In genomic region chr17:56593073-56593740, GRCh38 we compare ENCODE assay signal across 8 cellular contexts. TPM values are rescaled to one million over a fixed set of nuclear protein-coding genes. Genes with fewer than 3 reads are reported as not detected.
DNase-seq lines count a peak whose midpoint lies in the region; ATAC-seq and TF ChIP-seq lines count a peak whose summit lies in the region.

Gene NOG, plus strand, starts transcription at chr17:56593699. Its CDS starts 525 bp downstream, at chr17:56594224.

- H3K27me3 Mint-ChIP-seq in activated CD8-positive, alpha-beta T cell treated with anti-CD3 and anti-CD28 coated beads for 36 hours = peaks cover 20% of the 10 kb centered on the region

- CTCF ChIA-PET in activated CD8-positive, alpha-beta T cell treated with anti-CD3 and anti-CD28 coated beads for 36 hours (lab: Charles Lee) = interaction anchor here (0.6 to 8.1 kb wide), 26 partner anchors 9 to 859 kb away, joined by 3 to 106 read pairs (median 3); no protein-coding TSS in a partner anchor

- H3K36me3 ChIP-seq in mucosa of descending colon (ENCODE audit: low read depth) (no peaks in the 10 kb centered on the region), thoracic aorta (no peaks in the 10 kb centered on the region)

- H3K9me3 Mint-ChIP-seq in activated CD8-positive, alpha-beta T cell treated with anti-CD3 and anti-CD28 coated beads for 36 hours = no peaks in the 10 kb centered on the region

- peak; percentile 31 for ATAC-seq in activated CD8-positive, alpha-beta T cell treated with anti-CD3 and anti-CD28 coated beads for 36 hours
- peak; percentile 65 for ATAC-seq in mucosa of descending colon
- ATAC-seq in thoracic aorta (ENCODE audit: insufficient number of reproducible peaks, low FRiP score, low read depth) = no peak

- peak; percentile 9 for DNase-seq in DMS79 treated with DMSO at 0.1 percent for 48 hours (lab: John Stamatoyannopoulos, UW)
- DNase-seq in DMS79 (lab: John Stamatoyannopoulos, UW) = no peak
- DNase-seq in NCI-H226 = peak; percentile 44
- peak; percentile 63 for DNase-seq in activated CD8-positive, alpha-beta T cell treated with anti-CD3 and anti-CD28 coated beads for 36 hours
- no peak for DNase-seq in epithelial cell of prostate (ENCODE audit: low read depth, low spot score)
- peak in 2 of 3 donors; percentile 39 to 56 for DNase-seq in mucosa of descending colon
- DNase-seq in thoracic aorta (ENCODE audit: low spot score) = no peak
- no peak for DNase-seq in KBM-7

- H3K4me3 Mint-ChIP-seq in activated CD8-positive, alpha-beta T cell treated with anti-CD3 and anti-CD28 coated beads for 36 hours = peak within 1 kb of the TSS; percentile 82

- intact Hi-C loops in activated CD8-positive, alpha-beta T cell treated with anti-CD3 and anti-CD28 coated beads for 36 hours (cut with micrococcal nuclease) = loop anchor here (1.0 to 2.0 kb wide), 2 partner anchors 61 to 122 kb away; no protein-coding TSS in a partner anchor
- intact Hi-C loops in mucosa of descending colon (cut with DNase I, micrococcal nuclease) = loop anchor here in 1 of 2 donors (5.0 kb wide), 1 partner anchor 124 kb away; no protein-coding TSS in a partner anchor

- H3K4me3 ChIP-seq in mucosa of descending colon (no peak within 1 kb of the TSS), thoracic aorta (peak within 1 kb of the TSS; percentile 82)

- peak within 1 kb of the TSS; percentile 25 for H3K27ac Mint-ChIP-seq in activated CD8-positive, alpha-beta T cell treated with anti-CD3 and anti-CD28 coated beads for 36 hours

- H3K27ac ChIP-seq in epithelial cell of prostate (peak within 1 kb of the TSS; percentile 24), thoracic aorta (peak within 1 kb of the TSS; percentile 42 to 50)

- H3K36me3 Mint-ChIP-seq in activated CD8-positive, alpha-beta T cell treated with anti-CD3 and anti-CD28 coated beads for 36 hours (ENCODE audit: low read depth) = no peaks in the 10 kb centered on the region

- H3K9me3 ChIP-seq in mucosa of descending colon = no peaks in the 10 kb centered on the region
- no peaks in the 10 kb centered on the region for H3K9me3 ChIP-seq in thoracic aorta

- no peaks in the 10 kb centered on the region for H3K27me3 ChIP-seq in thoracic aorta (replicated peaks; ENCODE audit: insufficient read depth)

- in situ Hi-C loops in KBM-7 (cut with MboI; ENCODE audit: low pct_unique_long_range_greater_than_20kb, low sequenced_read_pairs) = no loop called here

- POLR2A ChIA-PET in activated CD8-positive, alpha-beta T cell treated with anti-CD3 and anti-CD28 coated beads for 36 hours (lab: Charles Lee) = interaction anchor here (0.6 to 2.3 kb wide), 5 partner anchors 9 to 242 kb away, joined by 3 to 9 read pairs (median 3); no protein-coding TSS in a partner anchor

- peaks cover 20% of the 10 kb centered on the region for H3K4me1 Mint-ChIP-seq in activated CD8-positive, alpha-beta T cell treated with anti-CD3 and anti-CD28 coated beads for 36 hours (ENCODE audit: low read depth)

- H3K4me1 ChIP-seq in mucosa of descending colon (ENCODE audit: low read depth) = peaks cover 32% of the 10 kb centered on the region
- peaks cover 24 to 39% of the 10 kb centered on the region in 2 donors for H3K4me1 ChIP-seq in thoracic aorta (ENCODE audit: control insufficient read depth in 1 of 2, low read depth in 2 of 2)

- TF ChIP-seq CTCF in activated CD8-positive, alpha-beta T cell treated with anti-CD3 and anti-CD28 coated beads for 36 hours (IDR thresholded peaks at IDR 0.05) = no peak
- TF ChIP-seq CTCF in mucosa of descending colon (IDR thresholded peaks at IDR 0.05) (no peak), thoracic aorta (IDR thresholded peaks at IDR 0.05) (no peak)

RNA-seq across cellular contexts. Expression of gene NOG, which starts in this region (rescaled TPM):
- 10 to 100 TPM; 23.5 to 25.8 TPM for total RNA-seq in activated CD8-positive, alpha-beta T cell treated with anti-CD3 and anti-CD28 coated beads for 36 hours
- total RNA-seq in mucosa of descending colon = under 1 TPM in 2 of 3 donors, not detected in 1; 0.14 to 0.32 TPM
- 1 to 10 TPM in 1 of 2 donors, under 1 TPM in 1; 0.81 to 2.3 TPM for total RNA-seq in thoracic aorta

Comparison
In these comparisons a context has a peak if more than half of its experiments do, and no peak if none do; other contexts are left out.
1. RNA of gene NOG (total RNA-seq): 23.5 to 25.8 TPM in activated CD8-positive, alpha-beta T cell treated with anti-CD3 and anti-CD28 coated beads for 36 hours; 0.81 to 2.3 TPM in thoracic aorta and 0.14 to 0.32 TPM in mucosa of descending colon; every median in the first group is over 4 times any median in the second.
2. DNase-seq: peak in DMS79 treated with DMSO at 0.1 percent for 48 hours (single experiment), NCI-H226 (single experiment) and activated CD8-positive, alpha-beta T cell treated with anti-CD3 and anti-CD28 coated beads for 36 hours (single experiment); none in DMS79 (single experiment), epithelial cell of prostate (single experiment), thoracic aorta (single experiment) and KBM-7 (single experiment).
3. Peak in DNase-seq and ATAC-seq in mucosa of descending colon; RNA of the gene not detected or under 1 TPM.